Comparison of ENCODE assay signal across 8 cellular contexts in the genomic region with DNA sequence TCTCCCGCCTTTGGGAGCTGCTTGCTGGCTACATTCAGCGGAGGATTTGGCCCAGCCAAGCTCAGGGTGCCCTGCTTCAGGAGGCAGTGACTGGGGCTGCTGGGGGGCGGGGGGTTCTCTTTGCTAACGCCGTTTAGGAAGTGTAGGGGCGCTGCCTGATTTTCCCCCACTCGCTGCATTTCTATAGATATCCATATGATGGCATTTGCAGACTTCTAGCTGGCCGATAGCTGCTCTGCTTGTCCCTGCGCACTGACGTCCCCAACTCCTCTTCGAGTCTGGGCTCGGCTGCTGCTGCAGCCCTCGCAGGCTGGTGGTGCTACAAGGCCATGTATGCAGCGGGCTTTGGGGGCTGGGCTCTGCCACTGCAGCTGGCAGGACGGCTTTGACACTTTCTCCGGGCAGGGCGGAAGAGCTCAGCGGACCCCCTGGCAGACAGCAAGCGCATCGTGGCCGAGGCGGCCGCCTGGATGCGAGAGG. TPM values are rescaled to one million over a fixed set of nuclear protein-coding genes. Genes with fewer than 3 reads are reported as not detected.
DNase-seq lines count a peak whose midpoint lies in the region; ATAC-seq, FAIRE-seq and TF ChIP-seq lines count a peak whose summit lies in the region.

No MANE protein-coding gene starts in this region.

- no peak overlapping the region for H3K27ac Mint-ChIP-seq in neural crest cell (ENCODE audit: unreplicated experiment)

- intact Hi-C loops in esophagus squamous epithelium (cut with DNase I) (no loop called here), OCI-LY7 (cut with micrococcal nuclease; ENCODE audit: unreplicated experiment) (no loop called here)

- H3K9me2 ChIP-seq in OCI-LY7 (ENCODE audit: insufficient read depth, low read length), result no peaks in the 10 kb centered on the region

- peaks cover 77% of the 10 kb centered on the region for H3K27me3 Mint-ChIP-seq in neural crest cell (ENCODE audit: low read depth)

- no TSS peak for BruUV-seq in OCI-LY7 (replicated peaks; lab: Mats Ljungman, UMichigan)

- H3K36me3 Mint-ChIP-seq in neural crest cell (ENCODE audit: low read depth), result no peaks in the 10 kb centered on the region

- no peak for FAIRE-seq in H54 (lab: Jason Lieb, UNC)

- peak overlapping the region; percentile 91 for H3K4me3 Mint-ChIP-seq in neural crest cell

- TF ChIP-seq POLR2A in H54 (IDR thresholded peaks at IDR 0.05; ENCODE audit: low read depth, low read length) (no peak), esophagus squamous epithelium (IDR thresholded peaks at IDR 0.05) (no peak)

- no peaks in the 10 kb centered on the region for H3K9me3 Mint-ChIP-seq in neural crest cell

- WGBS in esophagus squamous epithelium, 2 donors, result 1 to 7% methylated on average over 12 to 13 of the region's 24 CpGs

- POLR2A ChIA-PET in OCI-LY7 (lab: Charles Lee), result interaction anchor here (1.4 kb wide), 1 partner anchor 8 kb away, joined by 4 read pairs; no protein-coding TSS in a partner anchor

- no peak overlapping the region for H2AFZ ChIP-seq in OCI-LY7 (ENCODE audit: low read length)

- CTCF ChIA-PET in OCI-LY7 (lab: Charles Lee; ENCODE audit: unreplicated experiment), result interaction anchor here (0.6 kb wide), 1 partner anchor 851 kb away, joined by 4 read pairs; no protein-coding TSS in a partner anchor

- DNase-seq in H54 (ENCODE audit: insufficient read length, low spot score) (peak; percentile 35), NCI-H748 treated with DMSO at 0.1 percent for 48 hours (lab: John Stamatoyannopoulos, UW) (peak; percentile 86), esophagus squamous epithelium (lab: John Stamatoyannopoulos, UW) (no peak), neural crest cell (ENCODE audit: low read depth, low spot score) (peak; percentile 46), OCI-LY7 (ENCODE audit: low spot score) (no peak), germinal center (ENCODE audit: low spot score) (no peak)
- DNase-seq in stimulated activated CD4-positive, alpha-beta T cell treated with anti-CD3 and anti-CD28 coated beads, Interleukin-4, amount 100 ng/mL, for 4 hours, result no peak

- H3K36me3 ChIP-seq in esophagus squamous epithelium (no peaks in the 10 kb centered on the region), OCI-LY7 (ENCODE audit: insufficient read depth, low read length) (no peaks in the 10 kb centered on the region)

- H3K79me2 ChIP-seq in OCI-LY7 (ENCODE audit: insufficient read depth, low read depth, low read length), result no peaks in the 10 kb centered on the region

- H3K9me3 ChIP-seq in esophagus squamous epithelium (no peaks in the 10 kb centered on the region), OCI-LY7 (ENCODE audit: low read length) (no peaks in the 10 kb centered on the region)

- no peaks in the 10 kb centered on the region for H4K20me1 ChIP-seq in OCI-LY7 (ENCODE audit: insufficient read depth, low read length)

- TF ChIP-seq CTCF in esophagus squamous epithelium (IDR thresholded peaks at IDR 0.05) (no peak), neural crest cell (conservative IDR thresholded peaks at IDR 0.05) (peak; percentile 44), OCI-LY7 (conservative IDR thresholded peaks at IDR 0.05; ENCODE audit: low read length) (no peak)

- H3K27me3 ChIP-seq in esophagus squamous epithelium, result peaks cover 9 to 64% (median 15%) of the 10 kb centered on the region in 4 donors

- ATAC-seq in GM18520 (IDR thresholded peaks at IDR 0.05; ENCODE audit: unreplicated experiment), result no peak

- H3K4me2 ChIP-seq in OCI-LY7 (ENCODE audit: low read length), result no peak overlapping the region

- H3K4me3 ChIP-seq in esophagus squamous epithelium (peak overlapping the region in 3 of 4 donors; percentile 43 to 70 (median 56)), OCI-LY7 (ENCODE audit: low read depth, low read length, poor library complexity, severe bottlenecking) (no peak overlapping the region)

- H3K4me1 Mint-ChIP-seq in neural crest cell, result peaks cover 52% of the 10 kb centered on the region

- H3K27ac ChIP-seq in esophagus squamous epithelium (peak overlapping the region in 2 of 4 donors; percentile 29 to 82), OCI-LY7 (ENCODE audit: low read depth, low read length, poor library complexity, severe bottlenecking) (no peak overlapping the region)

- H3K4me1 ChIP-seq in esophagus squamous epithelium (peaks cover 5 to 43% (median 8%) of the 10 kb centered on the region in 3 donors), OCI-LY7 (ENCODE audit: insufficient read depth, low read length, poor library complexity, severe bottlenecking) (no peaks in the 10 kb centered on the region)

RNA-seq across cellular contexts. Expression of gene LRFN5, which starts 3.1 kb away (rescaled TPM):
- total RNA-seq in esophagus squamous epithelium, result 1 to 10 TPM in 1 of 4 donors, under 1 TPM in 3; 0.13 to 1.3 (median 0.43) TPM
- 1.3 and 1.5 TPM in 2 replicates for total RNA-seq in neural crest cell
- total RNA-seq in OCI-LY7 (2014; rRNA removed; shearing (Covaris generic)), result not detected in 2 replicates
- total RNA-seq in OCI-LY7 (2022), result not detected in 2 replicates

Comparison
In these comparisons a context has a peak if more than half of its experiments do, and no peak if none do; other contexts are left out.
1. DNase-seq: peak in H54 (single experiment), NCI-H748 treated with DMSO at 0.1 percent for 48 hours (single experiment) and neural crest cell (single experiment); none in esophagus squamous epithelium (single experiment), OCI-LY7 (single experiment), stimulated activated CD4-positive, alpha-beta T cell treated with anti-CD3 and anti-CD28 coated beads, Interleukin-4, amount 100 ng/mL, for 4 hours (0 of 2) and germinal center (single experiment).